Comparison of ENCODE assay signal across 8 cellular contexts in the genomic region with DNA sequence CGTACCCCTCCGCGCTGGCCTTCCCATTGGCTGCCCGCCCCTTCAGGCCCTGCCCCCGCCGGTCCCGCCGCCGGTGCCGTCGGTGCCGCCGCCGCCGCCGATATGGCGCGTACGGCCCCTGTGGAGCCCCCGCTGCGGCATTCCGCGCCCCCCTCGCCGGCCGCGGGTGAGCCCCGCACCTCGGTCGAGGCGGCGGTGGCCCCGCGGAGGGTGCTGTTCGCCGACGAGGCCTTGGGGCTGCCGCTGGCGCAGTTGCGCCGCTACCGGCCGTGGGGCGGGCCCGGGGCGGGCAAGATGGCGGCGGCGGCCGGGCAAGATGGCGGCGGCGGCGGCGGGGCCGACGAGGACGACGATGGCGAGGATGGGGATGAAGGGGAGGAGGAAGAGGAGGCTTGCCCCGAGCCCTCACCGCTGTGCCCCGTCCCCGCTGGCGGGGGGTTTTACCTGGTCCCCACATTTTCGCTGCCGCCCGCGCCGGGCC. TPM values are rescaled to one million over a fixed set of nuclear protein-coding genes. Genes with fewer than 3 reads are reported as not detected.
DNase-seq lines count a peak whose midpoint lies in the region; ATAC-seq and TF ChIP-seq lines count a peak whose summit lies in the region.

A gene with protein sequence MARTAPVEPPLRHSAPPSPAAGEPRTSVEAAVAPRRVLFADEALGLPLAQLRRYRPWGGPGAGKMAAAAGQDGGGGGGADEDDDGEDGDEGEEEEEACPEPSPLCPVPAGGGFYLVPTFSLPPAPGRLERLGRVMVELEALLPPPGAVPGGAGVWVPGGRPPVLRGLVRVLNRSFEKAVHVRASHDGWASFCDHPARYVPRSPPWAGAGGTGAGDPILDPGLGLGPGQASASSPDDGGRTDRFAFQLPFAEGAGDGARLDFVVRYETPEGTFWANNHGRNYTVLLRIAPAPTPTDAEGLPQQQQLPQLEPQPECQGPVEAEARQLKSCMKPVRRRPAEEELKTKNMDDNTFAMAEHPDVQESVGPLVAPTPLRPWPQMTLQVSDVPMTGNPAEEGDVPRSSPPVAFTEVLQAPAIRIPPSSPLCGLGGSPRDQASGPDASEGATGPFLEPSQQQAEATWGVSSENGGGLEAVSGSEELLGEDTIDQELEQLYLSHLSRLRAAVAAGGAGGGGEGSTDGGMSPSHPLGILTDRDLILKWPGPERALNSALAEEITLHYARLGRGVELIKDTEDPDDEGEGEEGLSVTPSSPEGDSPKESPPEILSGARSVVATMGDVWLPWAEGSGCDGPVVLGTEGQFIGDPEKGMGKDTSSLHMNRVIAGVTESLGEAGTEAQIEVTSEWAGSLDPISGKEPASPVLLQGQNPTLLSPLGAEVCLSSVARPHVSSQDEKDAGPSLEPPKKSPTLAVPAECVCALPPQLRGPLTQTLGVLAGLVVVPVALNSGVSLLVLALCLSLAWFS (plus strand): TSS at position 26 of the 481 bp plus-strand sequence. CDS start 77 bp downstream, at position 103.

- no peaks in the 10 kb centered on the region for H3K27me3 ChIP-seq in BJ (ENCODE audit: control insufficient read depth, insufficient read depth, low read length)
- peaks cover 0 to 11% (median 2%) of the 10 kb centered on the region in 5 donors for H3K27me3 ChIP-seq in subcutaneous abdominal adipose tissue (ENCODE audit: control insufficient read depth in 5 of 5, insufficient read depth in 4 of 5, low read length in 5 of 5)

- H3K9ac ChIP-seq in subcutaneous abdominal adipose tissue (ENCODE audit: low read length in 5 of 5), result peak within 1 kb of the TSS; percentile 54 to 82 (median 72)

- H3K36me3 ChIP-seq in BJ (ENCODE audit: control insufficient read depth, insufficient read depth, low read length), result no peaks in the 10 kb centered on the region
- H3K36me3 ChIP-seq in subcutaneous abdominal adipose tissue (ENCODE audit: control insufficient read depth in 5 of 5, insufficient read depth in 5 of 5, low read length in 5 of 5), result no peaks in the 10 kb centered on the region

- CTCF ChIA-PET in BJ (lab: Yijun Ruan, JAX), result no interaction called here

- intact Hi-C loops in left colon (cut with DNase I, micrococcal nuclease), result no loop called here

- peak; percentile 28 for ATAC-seq in GM19455 (IDR thresholded peaks at IDR 0.05; ENCODE audit: unreplicated experiment)
- peak; percentile 14 for ATAC-seq in HG03460 (IDR thresholded peaks at IDR 0.05; ENCODE audit: unreplicated experiment)
- peak; percentile 12 for ATAC-seq in left colon

- in situ Hi-C loops in astrocyte of the cerebellum (cut with HindIII; ENCODE audit: low sequenced_read_pairs), result no loop called here

- DNase-seq in BJ (ENCODE audit: low read depth), result no peak
- no peak for DNase-seq in astrocyte of the cerebellum (ENCODE audit: low read depth)
- DNase-seq in left colon, result no peak
- DNase-seq in medulla oblongata (ENCODE audit: extremely low spot score), result no peak
- no peak for DNase-seq in GM19240 (ENCODE audit: insufficient read length, low spot score)

- POLR2A ChIA-PET in BJ (lab: Charles Lee), result interaction anchor here (1.1 kb wide), 1 partner anchor 79 kb away, joined by 4 read pairs; no protein-coding TSS in a partner anchor

- TF ChIP-seq CTCF in BJ (IDR thresholded peaks at IDR 0.05; ENCODE audit: insufficient read depth, low read depth, low read length) (no peak), astrocyte of the cerebellum (IDR thresholded peaks at IDR 0.05; ENCODE audit: low read depth, low read length, missing control alignments) (no peak)

- peaks cover 0 to 34% (median 24%) of the 10 kb centered on the region in 5 donors for H3K4me1 ChIP-seq in subcutaneous abdominal adipose tissue (ENCODE audit: control insufficient read depth in 5 of 5, insufficient read depth in 5 of 5, low read length in 5 of 5)

- H3K9me3 ChIP-seq in subcutaneous abdominal adipose tissue (ENCODE audit: control insufficient read depth in 5 of 5, low read length in 5 of 5), result no peaks in the 10 kb centered on the region

- H3K27ac ChIP-seq in subcutaneous abdominal adipose tissue (ENCODE audit: low read depth, low read length), result peak within 1 kb of the TSS; percentile 88

- H3K4me3 ChIP-seq in BJ (ENCODE audit: low read depth, low read length) (peak within 1 kb of the TSS; percentile 67), astrocyte of the cerebellum (ENCODE audit: low read depth, low read length) (peak within 1 kb of the TSS; percentile 49), subcutaneous abdominal adipose tissue (ENCODE audit: low read depth in 1 of 5, low read length in 5 of 5) (peak within 1 kb of the TSS; percentile 68 to 88 (median 75))

RNA-seq across cellular contexts. Expression of the gene that starts here (rescaled TPM):
- 2.5 and 3.5 TPM in 2 replicates for polyA plus RNA-seq in BJ (2011; rRNA removed)
- polyA minus RNA-seq in BJ (2011; rRNA and poly(A)+ RNA removed), result 0.51 and 2.6 TPM in 2 replicates
- total RNA-seq in left colon, result 1 to 10 TPM; 1.9 to 2.5 TPM
